In the genomic region with DNA sequence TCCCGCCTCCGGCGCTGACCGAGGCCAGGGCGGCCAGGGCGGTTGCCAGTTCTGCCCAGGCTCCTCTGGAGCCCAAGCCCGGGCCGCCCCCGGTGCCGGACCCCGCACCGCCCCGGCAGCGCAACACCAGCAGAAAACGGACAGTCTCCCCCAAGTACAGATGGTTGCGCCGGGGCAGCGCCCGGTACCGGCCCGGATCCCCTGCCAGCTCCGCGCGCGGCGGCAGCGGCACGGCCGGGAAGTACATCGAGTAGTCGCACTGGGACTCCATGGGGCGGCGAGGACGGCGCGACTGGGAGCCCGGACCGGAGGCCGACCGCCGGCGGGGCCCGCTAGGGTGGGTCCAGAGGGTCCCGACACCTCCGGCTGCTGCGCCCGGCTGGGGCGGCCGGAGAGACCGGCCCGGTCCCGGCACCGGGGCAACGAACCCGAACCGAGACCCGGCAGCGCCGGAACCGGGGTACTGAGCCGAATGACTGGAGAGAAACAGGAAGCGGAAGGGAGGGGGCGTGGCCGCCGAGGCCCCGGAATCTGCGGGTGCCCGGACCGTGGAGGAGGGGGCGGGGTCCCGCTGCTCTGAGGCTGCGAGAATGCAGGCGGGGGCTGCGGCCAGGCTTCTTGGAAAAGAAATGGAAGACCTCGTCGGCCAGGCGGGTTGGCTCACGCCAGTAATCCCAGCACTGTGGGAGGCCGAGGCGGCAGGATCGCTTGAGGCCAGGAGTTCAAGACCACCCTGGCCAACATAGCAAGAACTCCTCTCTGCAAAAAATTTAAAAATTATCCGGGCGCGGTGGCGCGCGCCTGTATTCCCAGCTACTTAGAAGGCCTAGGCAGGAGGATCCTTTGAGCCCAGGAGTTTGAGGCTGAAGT, we compare ENCODE assay signal across 8 cellular contexts.
DNase-seq lines count a peak whose midpoint lies in the region; ATAC-seq and TF ChIP-seq lines count a peak whose summit lies in the region.

TSS of gene TRAPPC14 (minus strand) at position 495 of the 870 bp plus-strand sequence. CDS start at position 271, 224 bp downstream.

- 0 out of 2 replicates have a peak, but pooled peaks cover 9% of the 10 kb centered on the region for H3K4me1 ChIP-seq in iPS-20b (ENCODE audit: insufficient read depth, low read length)

- TF ChIP-seq CTCF in WI38 (IDR thresholded peaks at IDR 0.05; ENCODE audit: low read depth, low read length) = no peak

- peak; percentile 71 to 80 for DNase-seq in NCI-H2081 (lab: John Stamatoyannopoulos, UW)
- no peak for DNase-seq in NCI-H2081 treated with DMSO at 0.1 percent for 48 hours (lab: John Stamatoyannopoulos, UW)
- DNase-seq in NCI-H2227 (lab: John Stamatoyannopoulos, UW; ENCODE audit: unreplicated experiment) = peak; percentile 94
- peak; percentile 80 to 93 for DNase-seq in T47D (ENCODE audit: low read depth in 1 of 2, low spot score in 1 of 2)

- no peaks in the 10 kb centered on the region for H3K9me3 ChIP-seq in iPS-20b (ENCODE audit: insufficient read depth, low read depth, low read length)

- in situ Hi-C loops in T47D (cut with HindIII; ENCODE audit: low pct_unique_long_range_greater_than_20kb, low sequenced_read_pairs) = no loop called here

- peak; percentile 63 for ATAC-seq in HG03108 (IDR thresholded peaks at IDR 0.05; ENCODE audit: unreplicated experiment)

- H3K36me3 ChIP-seq in iPS-20b (ENCODE audit: insufficient read depth, low read depth, low read length) = peaks cover 35% of the 10 kb centered on the region

- H3K27ac ChIP-seq in iPS-20b (ENCODE audit: low read length) = no peak within 1 kb of the TSS
- peak within 1 kb of the TSS; percentile 27 to 97 (median 90) for H3K27ac ChIP-seq in skin epidermis

- H3K4me3 ChIP-seq in WI38 (ENCODE audit: low read depth, low read length) (peak within 1 kb of the TSS; percentile 71), iPS-20b (ENCODE audit: low read length) (peak within 1 kb of the TSS; percentile 74), skin epidermis (peak within 1 kb of the TSS; percentile 54 to 99 (median 88))

- peak within 1 kb of the TSS; percentile 72; the same call in 1 of the 2 replicates for H3K9ac ChIP-seq in iPS-20b (ENCODE audit: low read depth, low read length)

- H3K27me3 ChIP-seq in iPS-20b (ENCODE audit: insufficient read depth, low read length) = no peaks in the 10 kb centered on the region
